Comparison of ENCODE assay signal across 9 cellular contexts in the genomic region with DNA sequence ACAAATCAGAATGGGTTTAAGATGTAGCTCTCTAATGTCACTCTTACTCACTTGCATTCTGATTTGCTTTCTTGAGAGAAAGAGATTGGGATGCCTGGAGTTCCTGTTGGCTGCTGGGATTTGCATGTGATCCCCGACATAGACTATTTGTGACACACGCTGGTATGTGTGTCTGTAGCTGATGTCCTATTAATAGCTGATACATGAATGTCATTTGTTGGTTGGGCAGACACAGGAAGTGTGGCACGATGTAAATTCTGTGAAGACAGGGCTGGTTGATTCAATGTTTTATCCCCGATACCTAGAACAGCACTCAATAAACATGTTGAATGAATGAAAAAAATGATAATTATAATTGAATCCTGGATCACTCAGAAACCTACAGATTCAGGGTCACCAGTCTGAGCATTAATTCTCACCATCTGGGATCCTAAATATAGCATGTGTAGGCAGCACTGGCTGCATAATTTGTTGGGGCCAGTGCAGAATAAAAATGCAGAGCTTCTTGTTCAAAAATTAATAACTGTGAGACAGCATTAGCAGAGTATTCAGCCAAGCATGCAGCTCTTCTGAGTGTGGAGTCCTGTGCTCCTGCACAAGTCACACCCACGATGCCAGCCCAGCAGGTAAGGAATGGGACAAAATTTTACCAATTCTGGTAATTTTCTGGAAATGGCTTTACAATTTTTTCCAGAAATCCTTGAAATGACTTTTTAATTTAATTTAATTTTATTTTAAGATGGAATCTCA.
DNase-seq lines count a peak whose midpoint lies in the region; ATAC-seq and TF ChIP-seq lines count a peak whose summit lies in the region.
"Had no signal": no experiment of that assay in that cellular context is flagged by ENCODE, and none has a peak within 500 bp of the region (broad histone marks: within the 10 kb centered on the region; RNA-seq: fewer than 3 reads in every experiment).

No MANE protein-coding gene starts in this region.

- ATAC-seq in GM18505 (IDR thresholded peaks at IDR 0.05; ENCODE audit: unreplicated experiment) (peak; percentile 91), GM21529 (IDR thresholded peaks at IDR 0.05; ENCODE audit: unreplicated experiment) (peak; percentile 91), HG03457 (IDR thresholded peaks at IDR 0.05; ENCODE audit: unreplicated experiment) (peak; percentile 68)

- TF ChIP-seq POLR2A in GM18505 (IDR thresholded peaks at IDR 0.05; ENCODE audit: borderline replicate concordance, extremely low read depth, insufficient read depth, insufficient read length): no peak

- DNase-seq in kidney tubule cell (ENCODE audit: low spot score) (peak; percentile 69), NCI-H128 (lab: John Stamatoyannopoulos, UW; ENCODE audit: unreplicated experiment) (no peak), NCI-H2227 (lab: John Stamatoyannopoulos, UW; ENCODE audit: unreplicated experiment) (no peak), RKO (ENCODE audit: low spot score) (no peak)
- no peak for DNase-seq in activated T-cell treated with anti-CD3 and anti-CD28 coated beads, Interleukin-2, amount 50 U/mL, for 48 hours
- DNase-seq: NCI-H1092 had no signal
